In genomic region chr7:2558620-2559282, GRCh38 we compare ENCODE assay signal across 1 cellular context.
TF ChIP-seq lines count a peak whose summit lies in the region.

TSS of gene IQCE (plus strand) at chr7:2558979. CDS start at chr7:2559182, 203 bp downstream.

TF ChIP-seq in WTC11, 78 proteins besides CTCF, POLR2A, EP300 and RAD21 (continued from another document):
- TF ChIP-seq HMGXB4 (CRISPR knock-in tag; IDR thresholded peaks at IDR 0.05) (0 out of 2 replicates have a peak, but pooled peaks have one; percentile 60), NFE2L1 (CRISPR knock-in tag; IDR thresholded peaks at IDR 0.05) (0 out of 2 replicates have a peak, but pooled peaks have one; percentile 11), GTF2I (CRISPR knock-in tag; conservative IDR thresholded peaks at IDR 0.05) (peak; percentile 96), SOX15 (CRISPR knock-in tag; IDR thresholded peaks at IDR 0.05) (no peak), FOXP1 (CRISPR knock-in tag; IDR thresholded peaks at IDR 0.05; ENCODE audit: borderline replicate concordance) (no peak), FOXK1 (CRISPR knock-in tag; IDR thresholded peaks at IDR 0.05) (peak; percentile 82), E2F4 (CRISPR knock-in tag; IDR thresholded peaks at IDR 0.05; ENCODE audit: borderline replicate concordance, low read depth) (no peak), MAX (CRISPR knock-in tag; IDR thresholded peaks at IDR 0.05) (peak; percentile 22; the same call in 1 of the 2 replicates)
